1 cellular context compared by ENCODE assay signal in genomic region chr11:62671604-62672528, GRCh38.
TF ChIP-seq lines count a peak whose summit lies in the region.

Gene LBHD1 (minus strand): TSS chr11:62672267. CDS start chr11:62670031, 2,236 bp downstream.
Gene UQCC3 (plus strand): TSS chr11:62671673. CDS start chr11:62671746, 73 bp downstream.

TF ChIP-seq in HepG2, 621 proteins besides CTCF, POLR2A, EP300 and RAD21 (continued from another document and continues in another):
- peak; percentile 71; the same call in 1 of the 2 replicates for TF ChIP-seq IRF9 (CRISPR knock-in tag; IDR thresholded peaks at IDR 0.05; ENCODE audit: borderline replicate concordance)
- 0 out of 2 replicates have a peak, but pooled peaks have one; percentile 56 for TF ChIP-seq PRMT3 (CRISPR knock-in tag; IDR thresholded peaks at IDR 0.05; ENCODE audit: borderline replicate concordance, low read depth)
- peak; percentile 53; the same call in 1 of the 2 replicates for TF ChIP-seq ZNF572 (CRISPR knock-in tag; IDR thresholded peaks at IDR 0.05)
- TF ChIP-seq RCOR2 (CRISPR knock-in tag; IDR thresholded peaks at IDR 0.05), result no peak
- peak; percentile 50; the same call in 1 of the 2 replicates for TF ChIP-seq ZNF564 (CRISPR knock-in tag; IDR thresholded peaks at IDR 0.05)
- TF ChIP-seq NCOA2 (CRISPR knock-in tag; IDR thresholded peaks at IDR 0.05), result peak; percentile 38; the same call in 1 of the 2 replicates
- peak; percentile 59 for TF ChIP-seq TFDP2 (CRISPR knock-in tag; IDR thresholded peaks at IDR 0.05)
- no peak for TF ChIP-seq LCORL (IDR thresholded peaks at IDR 0.05)
- TF ChIP-seq LCORL (CRISPR knock-in tag; IDR thresholded peaks at IDR 0.05), result peak; percentile 45; the same call in 1 of the 2 replicates
- 0 out of 2 replicates have a peak, but pooled peaks have one; percentile 64 for TF ChIP-seq HES4 (CRISPR knock-in tag; IDR thresholded peaks at IDR 0.05; ENCODE audit: borderline replicate concordance)
- TF ChIP-seq CAMTA2 (CRISPR knock-in tag; IDR thresholded peaks at IDR 0.05; ENCODE audit: borderline replicate concordance), result no peak
- TF ChIP-seq KDM5A (IDR thresholded peaks at IDR 0.05; ENCODE audit: borderline replicate concordance, low read length), result peak; percentile 86
- TF ChIP-seq POLR2G (IDR thresholded peaks at IDR 0.05; ENCODE audit: low read depth, low read length), result peak; percentile 92
- 0 out of 2 replicates have a peak, but pooled peaks have one; percentile 28 for TF ChIP-seq PAF1 (CRISPR knock-in tag; IDR thresholded peaks at IDR 0.05)
- no peak for TF ChIP-seq CC2D1A (CRISPR knock-in tag; IDR thresholded peaks at IDR 0.05)
- TF ChIP-seq ZNF224 (CRISPR knock-in tag; IDR thresholded peaks at IDR 0.05), result 0 out of 2 replicates have a peak, but pooled peaks have one; percentile 51
- TF ChIP-seq, protein P1, sequence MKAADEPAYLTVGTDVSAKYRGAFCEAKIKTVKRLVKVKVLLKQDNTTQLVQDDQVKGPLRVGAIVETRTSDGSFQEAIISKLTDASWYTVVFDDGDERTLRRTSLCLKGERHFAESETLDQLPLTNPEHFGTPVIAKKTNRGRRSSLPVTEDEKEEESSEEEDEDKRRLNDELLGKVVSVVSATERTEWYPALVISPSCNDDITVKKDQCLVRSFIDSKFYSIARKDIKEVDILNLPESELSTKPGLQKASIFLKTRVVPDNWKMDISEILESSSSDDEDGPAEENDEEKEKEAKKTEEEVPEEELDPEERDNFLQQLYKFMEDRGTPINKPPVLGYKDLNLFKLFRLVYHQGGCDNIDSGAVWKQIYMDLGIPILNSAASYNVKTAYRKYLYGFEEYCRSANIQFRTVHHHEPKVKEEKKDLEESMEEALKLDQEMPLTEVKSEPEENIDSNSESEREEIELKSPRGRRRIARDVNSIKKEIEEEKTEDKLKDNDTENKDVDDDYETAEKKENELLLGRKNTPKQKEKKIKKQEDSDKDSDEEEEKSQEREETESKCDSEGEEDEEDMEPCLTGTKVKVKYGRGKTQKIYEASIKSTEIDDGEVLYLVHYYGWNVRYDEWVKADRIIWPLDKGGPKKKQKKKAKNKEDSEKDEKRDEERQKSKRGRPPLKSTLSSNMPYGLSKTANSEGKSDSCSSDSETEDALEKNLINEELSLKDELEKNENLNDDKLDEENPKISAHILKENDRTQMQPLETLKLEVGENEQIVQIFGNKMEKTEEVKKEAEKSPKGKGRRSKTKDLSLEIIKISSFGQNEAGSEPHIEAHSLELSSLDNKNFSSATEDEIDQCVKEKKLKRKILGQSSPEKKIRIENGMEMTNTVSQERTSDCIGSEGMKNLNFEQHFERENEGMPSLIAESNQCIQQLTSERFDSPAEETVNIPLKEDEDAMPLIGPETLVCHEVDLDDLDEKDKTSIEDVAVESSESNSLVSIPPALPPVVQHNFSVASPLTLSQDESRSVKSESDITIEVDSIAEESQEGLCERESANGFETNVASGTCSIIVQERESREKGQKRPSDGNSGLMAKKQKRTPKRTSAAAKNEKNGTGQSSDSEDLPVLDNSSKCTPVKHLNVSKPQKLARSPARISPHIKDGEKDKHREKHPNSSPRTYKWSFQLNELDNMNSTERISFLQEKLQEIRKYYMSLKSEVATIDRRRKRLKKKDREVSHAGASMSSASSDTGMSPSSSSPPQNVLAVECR (CRISPR knock-in tag; IDR thresholded peaks at IDR 0.05; ENCODE audit: borderline replicate concordance), result peak; percentile 90; the same call in 1 of the 2 replicates
- TF ChIP-seq, protein P2, sequence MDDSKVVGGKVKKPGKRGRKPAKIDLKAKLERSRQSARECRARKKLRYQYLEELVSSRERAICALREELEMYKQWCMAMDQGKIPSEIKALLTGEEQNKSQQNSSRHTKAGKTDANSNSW (CRISPR knock-in tag; IDR thresholded peaks at IDR 0.05; ENCODE audit: borderline replicate concordance), result no peak
- TF ChIP-seq BORCS8-MEF2B (CRISPR knock-in tag; IDR thresholded peaks at IDR 0.05), result 0 out of 2 replicates have a peak, but pooled peaks have one; percentile 67
- peak; percentile 73; the same call in 1 of the 2 replicates for TF ChIP-seq ZNF776 (CRISPR knock-in tag; IDR thresholded peaks at IDR 0.05)
- TF ChIP-seq, protein P3, sequence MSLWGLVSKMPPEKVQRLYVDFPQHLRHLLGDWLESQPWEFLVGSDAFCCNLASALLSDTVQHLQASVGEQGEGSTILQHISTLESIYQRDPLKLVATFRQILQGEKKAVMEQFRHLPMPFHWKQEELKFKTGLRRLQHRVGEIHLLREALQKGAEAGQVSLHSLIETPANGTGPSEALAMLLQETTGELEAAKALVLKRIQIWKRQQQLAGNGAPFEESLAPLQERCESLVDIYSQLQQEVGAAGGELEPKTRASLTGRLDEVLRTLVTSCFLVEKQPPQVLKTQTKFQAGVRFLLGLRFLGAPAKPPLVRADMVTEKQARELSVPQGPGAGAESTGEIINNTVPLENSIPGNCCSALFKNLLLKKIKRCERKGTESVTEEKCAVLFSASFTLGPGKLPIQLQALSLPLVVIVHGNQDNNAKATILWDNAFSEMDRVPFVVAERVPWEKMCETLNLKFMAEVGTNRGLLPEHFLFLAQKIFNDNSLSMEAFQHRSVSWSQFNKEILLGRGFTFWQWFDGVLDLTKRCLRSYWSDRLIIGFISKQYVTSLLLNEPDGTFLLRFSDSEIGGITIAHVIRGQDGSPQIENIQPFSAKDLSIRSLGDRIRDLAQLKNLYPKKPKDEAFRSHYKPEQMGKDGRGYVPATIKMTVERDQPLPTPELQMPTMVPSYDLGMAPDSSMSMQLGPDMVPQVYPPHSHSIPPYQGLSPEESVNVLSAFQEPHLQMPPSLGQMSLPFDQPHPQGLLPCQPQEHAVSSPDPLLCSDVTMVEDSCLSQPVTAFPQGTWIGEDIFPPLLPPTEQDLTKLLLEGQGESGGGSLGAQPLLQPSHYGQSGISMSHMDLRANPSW (CRISPR knock-in tag; IDR thresholded peaks at IDR 0.05; ENCODE audit: borderline replicate concordance), result 0 out of 2 replicates have a peak, but pooled peaks have one; percentile 63
- TF ChIP-seq DMAP1 (CRISPR knock-in tag; IDR thresholded peaks at IDR 0.05), result peak; percentile 80
- no peak for TF ChIP-seq MNT (IDR thresholded peaks at IDR 0.05)
- TF ChIP-seq GZF1 (CRISPR knock-in tag; IDR thresholded peaks at IDR 0.05), result 0 out of 2 replicates have a peak, but pooled peaks have one; percentile 17
- no peak; the same call in 1 of the 2 replicates for TF ChIP-seq IRF2 (CRISPR knock-in tag; IDR thresholded peaks at IDR 0.05)
- TF ChIP-seq, protein P4, sequence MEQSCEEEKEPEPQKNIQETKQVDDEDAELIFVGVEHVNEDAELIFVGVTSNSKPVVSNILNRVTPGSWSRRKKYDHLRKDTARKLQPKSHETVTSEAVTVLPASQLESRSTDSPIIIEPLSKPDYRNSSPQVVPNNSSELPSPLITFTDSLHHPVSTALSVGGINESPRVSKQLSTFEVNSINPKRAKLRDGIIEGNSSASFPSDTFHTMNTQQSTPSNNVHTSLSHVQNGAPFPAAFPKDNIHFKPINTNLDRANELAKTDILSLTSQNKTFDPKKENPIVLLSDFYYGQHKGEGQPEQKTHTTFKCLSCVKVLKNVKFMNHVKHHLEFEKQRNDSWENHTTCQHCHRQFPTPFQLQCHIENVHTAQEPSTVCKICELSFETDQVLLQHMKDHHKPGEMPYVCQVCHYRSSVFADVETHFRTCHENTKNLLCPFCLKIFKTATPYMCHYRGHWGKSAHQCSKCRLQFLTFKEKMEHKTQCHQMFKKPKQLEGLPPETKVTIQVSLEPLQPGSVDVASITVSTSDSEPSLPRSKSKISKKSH (CRISPR knock-in tag; IDR thresholded peaks at IDR 0.05; ENCODE audit: borderline replicate concordance), result peak; percentile 51; the same call in 1 of the 2 replicates
- peak; percentile 87 for TF ChIP-seq KMT2B (CRISPR knock-in tag; IDR thresholded peaks at IDR 0.05)
- peak; percentile 52; the same call in 1 of the 2 replicates for TF ChIP-seq NFKBIZ (CRISPR knock-in tag; IDR thresholded peaks at IDR 0.05)
- peak; percentile 90; the same call in 1 of the 2 replicates for TF ChIP-seq ZC3H13 (CRISPR knock-in tag; IDR thresholded peaks at IDR 0.05)
- TF ChIP-seq PAWR (CRISPR knock-in tag; IDR thresholded peaks at IDR 0.05; ENCODE audit: borderline replicate concordance), result no peak
- TF ChIP-seq BCLAF1 (IDR thresholded peaks at IDR 0.05), result no peak
- TF ChIP-seq TFDP1 (CRISPR knock-in tag; IDR thresholded peaks at IDR 0.05; ENCODE audit: borderline replicate concordance), result no peak; the same call in 1 of the 2 replicates
- TF ChIP-seq ZNF710 (CRISPR knock-in tag; IDR thresholded peaks at IDR 0.05; ENCODE audit: borderline replicate concordance), result no peak
- no peak for TF ChIP-seq ZNF367 (CRISPR knock-in tag; IDR thresholded peaks at IDR 0.05; ENCODE audit: borderline replicate concordance)
- TF ChIP-seq ZNF17 (CRISPR knock-in tag; IDR thresholded peaks at IDR 0.05), result 0 out of 2 replicates have a peak, but pooled peaks have one; percentile 69
- TF ChIP-seq ZNF761 (CRISPR knock-in tag; conservative IDR thresholded peaks at IDR 0.05), result no peak; the same call in 1 of the 2 replicates
- TF ChIP-seq ZNF781 (CRISPR knock-in tag; IDR thresholded peaks at IDR 0.05; ENCODE audit: borderline replicate concordance, not compliant biosample characterization), result peak; percentile 44
- no peak for TF ChIP-seq ZNF383 (CRISPR knock-in tag; IDR thresholded peaks at IDR 0.05; ENCODE audit: borderline replicate concordance)
- no peak for TF ChIP-seq SMARCC2 (IDR thresholded peaks at IDR 0.05)
- no peak for TF ChIP-seq ZNF382 (CRISPR knock-in tag; IDR thresholded peaks at IDR 0.05; ENCODE audit: borderline replicate concordance)
- TF ChIP-seq EED (CRISPR knock-in tag; IDR thresholded peaks at IDR 0.05), result no peak; the same call in none of the 2 replicates
- peak; percentile 30; the same call in 1 of the 2 replicates for TF ChIP-seq ZBTB7A (CRISPR knock-in tag; IDR thresholded peaks at IDR 0.05)
- peak; percentile 16; the same call in 1 of the 2 replicates for TF ChIP-seq ZNF441 (CRISPR knock-in tag; IDR thresholded peaks at IDR 0.05; ENCODE audit: borderline replicate concordance)
